Comparison of ENCODE assay signal across 8 cellular contexts in genomic region chr11:95924414-95924760, GRCh38. TPM values are rescaled to one million over a fixed set of nuclear protein-coding genes. Genes with fewer than 3 reads are reported as not detected.
DNase-seq lines count a peak whose midpoint lies in the region; ATAC-seq and TF ChIP-seq lines count a peak whose summit lies in the region.

No MANE protein-coding gene starts in this region.

- H3K4me3 Mint-ChIP-seq in T-helper 2 cell treated with Interferon-gamma antibody and Interleukin-4, amounts not matched to agents 5 μg/mL and 100 μg/mL, for 36 hours, result peak overlapping the region; percentile 91

- in situ Hi-C loops in brain microvascular endothelial cell (cut with HindIII; ENCODE audit: low pct_ligation_motif_present, low sequenced_read_pairs), result no loop called here

- H3K4me1 ChIP-seq in left lung (peaks cover 4 to 20% of the 10 kb centered on the region in 2 donors), tibial artery (peaks cover 0 to 42% (median 9%) of the 10 kb centered on the region in 4 donors)

- H3K27me3 Mint-ChIP-seq in T-helper 2 cell treated with Interferon-gamma antibody and Interleukin-4, amounts not matched to agents 5 μg/mL and 100 μg/mL, for 36 hours (ENCODE audit: low read depth), result peaks cover 8% of the 10 kb centered on the region

- intact Hi-C loops in left lung (cut with DNase I) (no loop called here), tibial artery (cut with DNase I; ENCODE audit: low total_unique reads) (no loop called here)

- ATAC-seq in left lung, result peak; percentile 54

- H3K36me3 Mint-ChIP-seq in T-helper 2 cell treated with Interferon-gamma antibody and Interleukin-4, amounts not matched to agents 5 μg/mL and 100 μg/mL, for 36 hours (ENCODE audit: low read depth), result peaks cover 2% of the 10 kb centered on the region

- no peaks in the 10 kb centered on the region for H3K9me3 Mint-ChIP-seq in T-helper 2 cell treated with Interferon-gamma antibody and Interleukin-4, amounts not matched to agents 5 μg/mL and 100 μg/mL, for 36 hours

- H3K9me3 ChIP-seq in MG63 (no peaks in the 10 kb centered on the region), left lung (no peaks in the 10 kb centered on the region), tibial artery (no peaks in the 10 kb centered on the region)

- H3K36me3 ChIP-seq in MG63, result no peaks in the 10 kb centered on the region
- no peaks in the 10 kb centered on the region for H3K36me3 ChIP-seq in brain microvascular endothelial cell (replicated peaks)
- H3K36me3 ChIP-seq in left lung, result no peaks in the 10 kb centered on the region
- no peaks in the 10 kb centered on the region for H3K36me3 ChIP-seq in tibial artery

- peak overlapping the region; percentile 91 for H3K27ac Mint-ChIP-seq in T-helper 2 cell treated with Interferon-gamma antibody and Interleukin-4, amounts not matched to agents 5 μg/mL and 100 μg/mL, for 36 hours

- DNase-seq in T-helper 2 cell treated with Interferon-gamma antibody and Interleukin-4, amounts not matched to agents 5 μg/mL and 100 μg/mL, for 36 hours (ENCODE audit: low spot score), result no peak
- no peak for DNase-seq in T-helper 2 cell
- DNase-seq in MG63, result no peak
- DNase-seq in brain microvascular endothelial cell, result no peak
- DNase-seq in left lung, result no peak
- DNase-seq in tibial artery, result no peak
- no peak for DNase-seq in NCI-H1436 (lab: John Stamatoyannopoulos, UW)
- DNase-seq in superior temporal gyrus (ENCODE audit: extremely low spot score), result no peak

- TF ChIP-seq CTCF in brain microvascular endothelial cell (IDR thresholded peaks at IDR 0.05; ENCODE audit: low read depth, low read length, missing control alignments) (no peak), left lung (IDR thresholded peaks at IDR 0.05) (no peak), tibial artery (IDR thresholded peaks at IDR 0.05) (no peak)

- peak overlapping the region; percentile 84 for H3K27ac ChIP-seq in brain microvascular endothelial cell
- H3K27ac ChIP-seq in left lung, result peak overlapping the region; percentile 92 to 95
- H3K27ac ChIP-seq in tibial artery, result peak overlapping the region; percentile 96 to 100

- H3K4me3 ChIP-seq in MG63, result peak overlapping the region; percentile 86
- peak overlapping the region; percentile 86 for H3K4me3 ChIP-seq in brain microvascular endothelial cell (ENCODE audit: low read depth, low read length)
- H3K4me3 ChIP-seq in left lung, result peak overlapping the region; percentile 71 to 89
- H3K4me3 ChIP-seq in tibial artery, result peak overlapping the region; percentile 84 to 97

- no peaks in the 10 kb centered on the region for H3K27me3 ChIP-seq in MG63
- H3K27me3 ChIP-seq in brain microvascular endothelial cell (replicated peaks), result no peaks in the 10 kb centered on the region
- H3K27me3 ChIP-seq in left lung, result no peaks in the 10 kb centered on the region
- H3K27me3 ChIP-seq in tibial artery, result no peaks in the 10 kb centered on the region

- H3K4me1 Mint-ChIP-seq in T-helper 2 cell treated with Interferon-gamma antibody and Interleukin-4, amounts not matched to agents 5 μg/mL and 100 μg/mL, for 36 hours (ENCODE audit: low read depth), result peaks cover 22% of the 10 kb centered on the region

RNA-seq across cellular contexts. Expression of gene MTMR2, which starts 0.5 kb away (rescaled TPM):
- total RNA-seq in MG63 (2014; rRNA removed; shearing (Covaris generic); ENCODE audit: low replicate concordance), result 14.4 and 22.4 TPM in 2 replicates
- total RNA-seq in left lung, result 10 to 100 TPM; 33.3 to 35.7 TPM
